Comparison of ENCODE assay signal across 21 cellular contexts in the genomic region with DNA sequence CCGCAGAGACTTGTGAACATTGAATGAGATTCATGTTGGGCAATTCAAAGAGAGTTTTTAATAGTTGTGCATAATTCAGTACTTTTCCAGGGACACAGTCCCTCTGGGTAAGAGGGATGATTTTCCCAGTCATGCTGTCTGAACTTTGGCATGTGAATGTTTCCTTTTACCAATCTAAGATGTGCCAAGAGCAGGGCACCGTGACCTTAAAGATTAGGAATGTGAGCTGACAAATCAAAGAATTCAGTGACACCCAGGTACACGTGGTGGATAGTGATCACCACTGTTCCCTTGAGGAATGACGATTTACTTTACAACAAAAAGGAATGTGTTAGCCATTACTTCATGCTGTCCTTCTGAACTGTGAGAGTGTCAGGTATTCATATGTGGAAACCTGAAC.
A peak's percentile ranks its signal among the peaks of the same experiment; 100 is the strongest.
DNase-seq lines count a peak whose midpoint lies in the region; ATAC-seq, FAIRE-seq and TF ChIP-seq lines count a peak whose summit lies in the region.
"Had no signal": no experiment of that assay in that cellular context is flagged by ENCODE, and none has a peak within 500 bp of the region (broad histone marks: within the 10 kb centered on the region; RNA-seq: fewer than 3 reads in every experiment).

No MANE protein-coding gene starts in this region.

- in situ Hi-C loops in Caki2 (cut with HindIII; ENCODE audit: low pct_unique_long_range_greater_than_20kb, low sequenced_read_pairs) = no loop called here

- 32 to 37% (median 35%) methylated on average over 4 of the region's 4 CpGs for WGBS in adrenal gland, 4 donors
- WGBS in hepatocyte (ENCODE audit: low lambda C conversion rate, missing lambda C conversion rate) = 45% methylated on average over 4 of the region's 4 CpGs
- 30 to 31% methylated on average over 4 of the region's 4 CpGs for WGBS in pancreas, 2 donors

- no peaks in the 10 kb centered on the region for H3K9me2 ChIP-seq in hepatocyte (replicated peaks; ENCODE audit: insufficient read depth)

- intact Hi-C loops in adrenal gland (cut with DNase I) = no loop called here
- intact Hi-C loops in pancreas (cut with DNase I) = no loop called here

- H4K20me1 ChIP-seq in hepatocyte (ENCODE audit: insufficient read depth, poor library complexity, severe bottlenecking) = no peaks in the 10 kb centered on the region

- H3K4me3 ChIP-seq in adrenal gland = no peak overlapping the region
- H3K4me3 ChIP-seq in hepatocyte = no peak overlapping the region
- no peak overlapping the region for H3K4me3 ChIP-seq in pancreas
- H3K4me3 ChIP-seq: gastroesophageal sphincter, testis had no signal

- TF ChIP-seq CTCF in adrenal gland (IDR thresholded peaks at IDR 0.05) (no peak), hepatocyte (IDR thresholded peaks at IDR 0.05; ENCODE audit: poor library complexity) (no peak), pancreas (IDR thresholded peaks at IDR 0.05) (no peak)

- DNase-seq in Caki2 (ENCODE audit: low read depth) = peak; percentile 94
- peak in 4 of 7 donors; percentile 31 to 40 (median 34) for DNase-seq in adrenal gland
- DNase-seq in hepatocyte (ENCODE audit: low spot score) = peak; percentile 56
- DNase-seq in pancreas = no peak
- DNase-seq in activated CD8-positive, alpha-beta memory T cell treated with anti-CD3 and anti-CD28 coated beads, Interleukin-2, amount 50 U/mL, for 4 hours = no peak
- DNase-seq in activated CD4-positive, alpha-beta T cell treated with anti-CD3 and anti-CD28 coated beads for 1 hour = no peak
- DNase-seq in iPS-NIHi7 (ENCODE audit: extremely low spot score) = no peak
- DNase-seq in NCI-H2081 (lab: John Stamatoyannopoulos, UW) = no peak
- DNase-seq: activated CD4-positive, alpha-beta T cell treated with anti-CD3 and anti-CD28 coated beads, Interleukin-2, amount 50 U/mL, for 1 hour; amygdala; MV-4-11; naive thymus-derived CD4-positive, alpha-beta T cell; NCI-H187; NCI-H2227 treated with DMSO at 0.1 percent for 48 hours; NCI-H748 treated with DMSO at 0.1 percent for 48 hours; stimulated activated CD4-positive, alpha-beta T cell treated with anti-CD3 and anti-CD28 coated beads, Interleukin-1b, Interleukin-23, amount 100 ng/mL, for 48 hours; stimulated activated naive B cell treated with anti-CD40 and anti-IgM and Interleukin-4, amounts not matched to agents 10 μg/mL and 1 μg/mL and 100 μg/mL, for 72 hours; testis had no signal

- no peaks in the 10 kb centered on the region for H3K79me2 ChIP-seq in hepatocyte

- H2AFZ ChIP-seq in hepatocyte = no peak overlapping the region

- H3K36me3 ChIP-seq in adrenal gland (replicated peaks in 1 of 2) = no peaks in the 10 kb centered on the region
- no peaks in the 10 kb centered on the region for H3K36me3 ChIP-seq in hepatocyte (replicated peaks; ENCODE audit: insufficient read depth, low read depth)
- no peaks in the 10 kb centered on the region for H3K36me3 ChIP-seq in pancreas
- H3K36me3 ChIP-seq: gastroesophageal sphincter had no signal

- no peaks in the 10 kb centered on the region for H3K9me3 ChIP-seq in adrenal gland (replicated peaks in 1 of 3)
- H3K9me3 ChIP-seq in hepatocyte (ENCODE audit: low read depth) = no peaks in the 10 kb centered on the region
- no peaks in the 10 kb centered on the region for H3K9me3 ChIP-seq in pancreas
- H3K9me3 ChIP-seq: testis had no signal

- peak overlapping the region in 1 of 5 donors; percentile 12 for H3K27ac ChIP-seq in adrenal gland
- peak overlapping the region; percentile 87 for H3K27ac ChIP-seq in hepatocyte
- no peak overlapping the region for H3K27ac ChIP-seq in pancreas
- H3K27ac ChIP-seq: testis had no signal

- no peaks in the 10 kb centered on the region for H3K27me3 ChIP-seq in adrenal gland
- H3K27me3 ChIP-seq in hepatocyte = no peaks in the 10 kb centered on the region
- H3K27me3 ChIP-seq in pancreas = no peaks in the 10 kb centered on the region
- H3K27me3 ChIP-seq: gastroesophageal sphincter, testis had no signal

- no peak for TF ChIP-seq POLR2A in adrenal gland (IDR thresholded peaks at IDR 0.05)

- peak; percentile 28 to 56 (median 50) for ATAC-seq in pancreas
- ATAC-seq: esophagus mucosa; gastroesophageal sphincter; naive thymus-derived CD4-positive, alpha-beta T cell; stimulated activated naive B cell treated with anti-CD40 and anti-IgM and Interleukin-4, amounts not matched to agents 10 μg/mL and 1 μg/mL and 100 μg/mL, for 72 hours had no signal

- H3K4me2 ChIP-seq in hepatocyte = no peak overlapping the region

- no peaks in the 10 kb centered on the region for H3K4me1 ChIP-seq in adrenal gland (replicated peaks in 1 of 2)
- H3K4me1 ChIP-seq in hepatocyte (ENCODE audit: insufficient read depth) = peaks cover 7% of the 10 kb centered on the region
- peaks cover 0 to 8% (median 0%) of the 10 kb centered on the region in 3 donors for H3K4me1 ChIP-seq in pancreas
- H3K4me1 ChIP-seq: testis had no signal

- FAIRE-seq in pancreas (lab: Jason Lieb, UNC) = no peak
- FAIRE-seq: G401.6 had no signal

Comparison
In these comparisons a context has a peak if more than half of its experiments do, and no peak if none do; other contexts are left out.
1. DNase-seq: peak in Caki2 (single experiment), adrenal gland (4 of 7) and hepatocyte (single experiment); none in pancreas (0 of 6), activated CD8-positive, alpha-beta memory T cell treated with anti-CD3 and anti-CD28 coated beads, Interleukin-2, amount 50 U/mL, for 4 hours (single experiment), activated CD4-positive, alpha-beta T cell treated with anti-CD3 and anti-CD28 coated beads for 1 hour (single experiment), iPS-NIHi7 (single experiment) and NCI-H2081 (0 of 2).